In the genomic region with DNA sequence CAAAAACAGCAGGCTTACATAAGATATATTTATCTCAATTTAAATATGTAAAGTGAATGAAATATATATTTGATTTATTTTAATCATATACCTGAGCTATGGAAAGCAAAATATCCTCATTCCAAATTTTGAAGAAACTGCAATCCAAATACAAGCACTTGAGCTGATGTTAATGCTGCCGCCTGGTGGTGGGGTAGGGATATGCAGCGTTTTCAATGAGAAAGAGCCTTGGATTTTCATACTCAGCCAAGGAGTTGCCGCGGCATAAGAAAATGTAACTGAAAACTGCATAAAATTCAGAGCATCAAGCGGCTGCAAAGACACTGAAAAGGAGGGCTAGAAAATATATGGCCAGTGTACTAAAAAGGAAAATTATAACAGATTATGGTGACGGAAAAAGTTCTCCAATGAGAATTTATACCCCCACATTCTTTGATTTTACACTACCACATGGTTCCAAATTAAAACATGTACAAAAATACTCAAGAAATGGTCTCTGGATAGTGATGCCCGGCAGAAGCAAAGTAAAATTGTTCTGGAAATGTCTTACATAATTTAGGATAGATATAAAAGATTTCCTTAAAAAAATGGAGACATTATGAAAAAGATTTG, we compare ENCODE assay signal across 8 cellular contexts.
DNase-seq lines count a peak whose midpoint lies in the region; ATAC-seq and TF ChIP-seq lines count a peak whose summit lies in the region.

No MANE protein-coding gene starts in this region.

- H3K27me3 ChIP-seq in SU-DHL-6 (ENCODE audit: low read length) (no peaks in the 10 kb centered on the region), thyroid gland (no peaks in the 10 kb centered on the region)

- H2AFZ ChIP-seq in SU-DHL-6 (ENCODE audit: low read depth, low read length, severe bottlenecking), result no peak overlapping the region

- intact Hi-C loops in thyroid gland (cut with DNase I), result no loop called here

- no peak overlapping the region for H3K4me2 ChIP-seq in SU-DHL-6 (ENCODE audit: low read depth, low read length, poor library complexity, severe bottlenecking)

- TF ChIP-seq POLR2A in thyroid gland (IDR thresholded peaks at IDR 0.05), result no peak

- H3F3A ChIP-seq in SU-DHL-6 (ENCODE audit: insufficient read depth), result no peaks in the 10 kb centered on the region

- TF ChIP-seq CTCF in C4-2B (conservative IDR thresholded peaks at IDR 0.05) (peak; percentile 89), SU-DHL-6 (IDR thresholded peaks at IDR 0.05; ENCODE audit: insufficient read depth, low read length, poor library complexity, severe bottlenecking) (peak; percentile 34), choroid plexus epithelial cell (conservative IDR thresholded peaks at IDR 0.05; ENCODE audit: low read depth, low read length) (peak; percentile 86), thyroid gland (IDR thresholded peaks at IDR 0.05) (peak; percentile 19 to 76 (median 52))

- ATAC-seq in GM18867 (IDR thresholded peaks at IDR 0.05; ENCODE audit: unreplicated experiment) (peak; percentile 82), GM18519 (IDR thresholded peaks at IDR 0.05; ENCODE audit: low FRiP score, unreplicated experiment) (no peak)

- H3K9me2 ChIP-seq in SU-DHL-6 (replicated peaks; ENCODE audit: insufficient read depth, low read length), result no peaks in the 10 kb centered on the region

- H3K27ac ChIP-seq in C4-2B (no peak overlapping the region), SU-DHL-6 (ENCODE audit: low read depth, low read length) (no peak overlapping the region), thyroid gland (no peak overlapping the region)

- H3K4me1 ChIP-seq in thyroid gland, result no peaks in the 10 kb centered on the region

- H3K9me3 ChIP-seq in SU-DHL-6 (ENCODE audit: insufficient read depth, low read length), result no peaks in the 10 kb centered on the region
- no peaks in the 10 kb centered on the region for H3K9me3 ChIP-seq in thyroid gland

- no peaks in the 10 kb centered on the region for H4K20me1 ChIP-seq in SU-DHL-6 (ENCODE audit: low read depth, low read length)

- no peaks in the 10 kb centered on the region for H3K79me2 ChIP-seq in SU-DHL-6 (ENCODE audit: insufficient read depth, low read length)

- H3K36me3 ChIP-seq in SU-DHL-6 (ENCODE audit: low read length), result no peaks in the 10 kb centered on the region
- no peaks in the 10 kb centered on the region for H3K36me3 ChIP-seq in thyroid gland

- no peak overlapping the region for H3K9ac ChIP-seq in SU-DHL-6 (ENCODE audit: low read length)

- H3K4me3 ChIP-seq in SU-DHL-6 (ENCODE audit: insufficient read depth, low read length, poor library complexity, severe bottlenecking) (no peak overlapping the region), choroid plexus epithelial cell (ENCODE audit: low read depth, low read length) (no peak overlapping the region), thyroid gland (replicated peaks in 1 of 3) (no peak overlapping the region)

- WGBS in thyroid gland, 2 donors, result 27 to 31% methylated on average over 7 of the region's 7 CpGs

- DNase-seq in HT-29 (ENCODE audit: low spot score), result peak; percentile 77
- DNase-seq in choroid plexus epithelial cell (ENCODE audit: low read depth), result peak; percentile 62
- DNase-seq in lung microvascular endothelial cell (ENCODE audit: low read depth in 2 of 2), result peak; percentile 44 to 62
- DNase-seq in thyroid gland, result peak; percentile 44 to 52

Comparison
In these comparisons a context has a peak if more than half of its experiments do, and no peak if none do; other contexts are left out.
1. CTCF ChIP-seq: peak in every context shown above with its lines; median percentile 89 in C4-2B; 86 in choroid plexus epithelial cell; 52 in thyroid gland; 34 in SU-DHL-6.